Comparison of ENCODE assay signal across 18 cellular contexts in genomic region chr6:80010296-80010695, GRCh38.
"Had no signal": no experiment of that assay in that cellular context is flagged by ENCODE, and none has a peak within 500 bp of the region (broad histone marks: within the 10 kb centered on the region; RNA-seq: fewer than 3 reads in every experiment).

No MANE protein-coding gene starts in this region.

- H3K4me3 ChIP-seq: body of pancreas, dorsolateral prefrontal cortex, gastrocnemius medialis, lung, smooth muscle cell, testis had no signal

- H3K36me3 ChIP-seq: gastrocnemius medialis had no signal

- H3K27ac ChIP-seq: body of pancreas, dorsolateral prefrontal cortex, epithelial cell of prostate, gastrocnemius medialis, parathyroid adenoma, testis had no signal

- H3K4me1 ChIP-seq: body of pancreas, parathyroid adenoma, testis had no signal

- H3K4me2 ChIP-seq: smooth muscle cell had no signal

- H3K79me2 ChIP-seq: parathyroid adenoma had no signal

- H3K9ac ChIP-seq: parathyroid adenoma had no signal

- H3K9me3 ChIP-seq: body of pancreas, gastrocnemius medialis, testis had no signal

- H3K27me3 ChIP-seq: body of pancreas, gastrocnemius medialis, testis had no signal

- H2AFZ ChIP-seq: parathyroid adenoma had no signal

- FAIRE-seq: colon, kidney had no signal

- DNase-seq: activated CD4-positive, alpha-beta memory T cell treated with anti-CD3 and anti-CD28 coated beads, Interleukin-2, amount 10 ng/mL, durations not matched to agents 7 days and 5 days; activated CD4-positive, alpha-beta T cell treated with anti-CD3 and anti-CD28 coated beads for 36 hours; activated CD8-positive, alpha-beta memory T cell treated with anti-CD3 and anti-CD28 coated beads, Interleukin-2, amount 10 ng/mL, durations not matched to agents 7 days and 5 days; activated naive CD4-positive, alpha-beta T cell treated with anti-CD3 and anti-CD28 coated beads for 36 hours; body of pancreas; caudate nucleus; dorsolateral prefrontal cortex; gastrocnemius medialis; head of caudate nucleus; kidney; natural killer cell; stimulated activated CD4-positive, alpha-beta T cell treated with anti-CD3 and anti-CD28 coated beads, Interleukin-4, amount 100 ng/mL, for 1 hour; testis had no signal
